9 cellular contexts compared by ENCODE assay signal in the genomic region with DNA sequence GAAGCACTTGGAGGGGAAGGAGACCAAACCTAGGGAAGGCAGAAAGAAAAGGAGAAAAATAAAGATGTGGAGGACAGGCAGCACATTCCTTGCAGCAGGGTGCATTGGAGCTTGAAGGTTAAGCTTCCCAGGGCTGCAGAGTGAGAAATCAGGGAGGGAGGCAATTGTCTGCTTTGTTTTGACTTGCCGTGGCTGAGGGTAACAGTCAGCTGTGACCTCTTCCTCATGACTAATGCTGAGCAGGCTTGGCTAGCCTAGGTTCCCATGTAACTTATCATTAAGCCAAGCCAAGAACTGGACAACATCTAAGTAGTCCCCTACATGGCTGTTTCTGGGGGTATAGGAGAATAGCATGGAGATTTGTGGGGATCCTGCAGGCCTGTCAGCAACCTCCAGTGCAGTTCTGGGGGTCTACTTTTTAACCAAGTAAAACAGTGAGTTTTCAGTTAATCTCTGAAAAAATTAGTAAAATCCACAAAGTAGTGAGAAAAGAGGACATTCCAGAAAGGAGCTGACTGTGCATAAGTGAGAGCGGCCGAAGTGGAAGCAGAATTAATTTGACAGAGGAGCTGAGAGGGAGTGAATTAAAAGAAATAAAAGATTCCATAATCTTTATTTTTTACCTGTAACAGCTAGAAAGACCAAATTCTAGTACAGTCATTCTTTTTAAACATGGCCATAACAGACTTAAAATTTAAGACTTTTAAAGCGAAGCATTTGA.
DNase-seq lines count a peak whose midpoint lies in the region; ATAC-seq and TF ChIP-seq lines count a peak whose summit lies in the region.
"Had no signal": no experiment of that assay in that cellular context is flagged by ENCODE, and none has a peak within 500 bp of the region (broad histone marks: within the 10 kb centered on the region; RNA-seq: fewer than 3 reads in every experiment).

No MANE protein-coding gene starts in this region.

- 56 to 62% methylated on average over 4 of the region's 4 CpGs for WGBS in body of pancreas, 2 donors

- TF ChIP-seq POLR2A in body of pancreas (IDR thresholded peaks at IDR 0.05): no peak

- ATAC-seq in body of pancreas (peak; percentile 27), GM19324 (IDR thresholded peaks at IDR 0.05; ENCODE audit: low FRiP score, unreplicated experiment) (no peak), GM21619 (IDR thresholded peaks at IDR 0.05; ENCODE audit: unreplicated experiment) (no peak)

- DNase-seq in HFF-Myc (ENCODE audit: extremely low read depth, low read depth) (peak; percentile 63), body of pancreas (peak in 2 of 4 donors; percentile 12 to 25), iPS-NIHi7 (ENCODE audit: extremely low spot score) (peak; percentile 63), smooth muscle cell of the brain vasculature (ENCODE audit: low read depth, low spot score) (peak; percentile 76), GF-D8 (lab: John Stamatoyannopoulos, UW) (no peak), T-helper 2 cell (no peak)
- DNase-seq: stimulated activated CD4-positive, alpha-beta T cell treated with anti-CD3 and anti-CD28 coated beads, Interleukin-1b, Interleukin-23, amount 100 ng/mL, for 48 hours had no signal

- no peaks in the 10 kb centered on the region for H3K9me3 ChIP-seq in body of pancreas

- no peak overlapping the region for H3K27ac ChIP-seq in body of pancreas

- H3K4me3 ChIP-seq in HFF-Myc (replicated peaks; ENCODE audit: low read depth, low read length) (no peak overlapping the region), body of pancreas (no peak overlapping the region)

- no peaks in the 10 kb centered on the region for H3K36me3 ChIP-seq in body of pancreas (replicated peaks in 1 of 2; ENCODE audit: insufficient read depth in 1 of 2, low read depth in 2 of 2)

- H3K27me3 ChIP-seq in body of pancreas: no peaks in the 10 kb centered on the region

- H3K4me1 ChIP-seq in body of pancreas: no peaks in the 10 kb centered on the region

- TF ChIP-seq CTCF in HFF-Myc (IDR thresholded peaks at IDR 0.05; ENCODE audit: low read depth, low read length, missing control alignments) (peak; percentile 15), body of pancreas (IDR thresholded peaks at IDR 0.05) (no peak)

- intact Hi-C loops in body of pancreas (cut with DNase I): no loop called here

Comparison
In these comparisons a context has a peak if more than half of its experiments do, and no peak if none do; other contexts are left out.
1. DNase-seq: peak in HFF-Myc (single experiment), iPS-NIHi7 (single experiment) and smooth muscle cell of the brain vasculature (single experiment); none in GF-D8 (single experiment) and T-helper 2 cell (0 of 5).